15 cellular contexts compared by ENCODE assay signal in genomic region chr1:219544163-219544846, GRCh38.
DNase-seq lines count a peak whose midpoint lies in the region; ATAC-seq and TF ChIP-seq lines count a peak whose summit lies in the region.
"Had no signal": no experiment of that assay in that cellular context is flagged by ENCODE, and none has a peak within 500 bp of the region (broad histone marks: within the 10 kb centered on the region; RNA-seq: fewer than 3 reads in every experiment).

No MANE protein-coding gene starts in this region.

- POLR2A ChIA-PET in PC-3 (lab: Charles Lee; ENCODE audit: unreplicated experiment), result no interaction called here

- intact Hi-C loops in left ventricle myocardium inferior (cut with micrococcal nuclease), result no loop called here
- intact Hi-C loops in right cardiac atrium (cut with DNase I), result no loop called here
- intact Hi-C loops in PC-3 (cut with micrococcal nuclease), result no loop called here
- intact Hi-C loops in vagina (cut with DNase I), result no loop called here
- intact Hi-C loops in ascending aorta (cut with DNase I), result no loop called here

- no peak overlapping the region for H3K4me2 ChIP-seq in PC-3 (ENCODE audit: low read length)
- H3K4me2 ChIP-seq: BLaER1 had no signal

- no peak for DNase-seq in left ventricle myocardium inferior
- DNase-seq in right cardiac atrium, result no peak
- DNase-seq in PC-3, result peak; percentile 45
- peak; percentile 32 for DNase-seq in fibroblast of gingiva (ENCODE audit: low read depth)
- DNase-seq in vagina (ENCODE audit: extremely low spot score in 2 of 2), result no peak
- no peak for DNase-seq in activated T-cell treated with anti-CD3 and anti-CD28 coated beads, Interleukin-2, amount 50 U/mL, for 1 hour
- no peak for DNase-seq in ascending aorta (ENCODE audit: low spot score in 2 of 2)
- no peak for DNase-seq in DMS79 (lab: John Stamatoyannopoulos, UW)
- DNase-seq: activated CD4-positive, alpha-beta T cell treated with anti-CD3 and anti-CD28 coated beads, Interleukin-2, amount 10 ng/mL, durations not matched to agents 24 days and 14 days; activated T-cell treated with anti-CD3 and anti-CD28 coated beads, Interleukin-2, amount 50 U/mL, for 72 hours; stimulated activated CD4-positive, alpha-beta T cell treated with anti-CD3 and anti-CD28 coated beads, Interleukin-4, amount 100 ng/mL, for 4 hours; stimulated activated naive B cell treated with anti-CD40 and anti-IgM and Interleukin-4, amounts not matched to agents 10 μg/mL and 1 μg/mL and 100 μg/mL, for 72 hours had no signal

- BruUV-seq in PC-3 (replicated peaks; lab: Mats Ljungman, UMichigan), result no TSS peak

- no peaks in the 10 kb centered on the region for H4K20me1 ChIP-seq in PC-3 (ENCODE audit: low read length)
- H4K20me1 ChIP-seq: BLaER1 had no signal

- no peaks in the 10 kb centered on the region for H3K9me3 ChIP-seq in left ventricle myocardium inferior (replicated peaks)
- no peaks in the 10 kb centered on the region for H3K9me3 ChIP-seq in right cardiac atrium (ENCODE audit: control insufficient read depth, low read length)
- H3K9me3 ChIP-seq in PC-3 (ENCODE audit: low read length), result no peaks in the 10 kb centered on the region
- no peaks in the 10 kb centered on the region for H3K9me3 ChIP-seq in vagina
- H3K9me3 ChIP-seq in ascending aorta, result no peaks in the 10 kb centered on the region

- H3K9ac ChIP-seq in PC-3 (ENCODE audit: low read length), result no peak overlapping the region
- H3K9ac ChIP-seq: BLaER1 had no signal

- no peaks in the 10 kb centered on the region for H3K9me2 ChIP-seq in PC-3 (replicated peaks; ENCODE audit: low read length)

- no peak for ATAC-seq in right cardiac atrium
- peak; percentile 25 for ATAC-seq in PC-3
- ATAC-seq: activated T-cell treated with anti-CD3 and anti-CD28 coated beads, Interleukin-2, amount 50 U/mL, for 72 hours; stimulated activated naive B cell treated with anti-CD40 and anti-IgM and Interleukin-4, amounts not matched to agents 10 μg/mL and 1 μg/mL and 100 μg/mL, for 72 hours had no signal

- H3K4me3 ChIP-seq in left ventricle myocardium inferior, result no peak overlapping the region
- H3K4me3 ChIP-seq in right cardiac atrium (ENCODE audit: low read length), result no peak overlapping the region
- H3K4me3 ChIP-seq in PC-3 (ENCODE audit: low read length), result no peak overlapping the region
- no peak overlapping the region for H3K4me3 ChIP-seq in vagina
- no peak overlapping the region for H3K4me3 ChIP-seq in ascending aorta
- H3K4me3 ChIP-seq: BLaER1, coronary artery had no signal

- H3K27me3 ChIP-seq in left ventricle myocardium inferior (ENCODE audit: low read depth) (no peaks in the 10 kb centered on the region), right cardiac atrium (ENCODE audit: control insufficient read depth, insufficient read depth) (no peaks in the 10 kb centered on the region), PC-3 (ENCODE audit: low read length) (no peaks in the 10 kb centered on the region), vagina (no peaks in the 10 kb centered on the region), ascending aorta (no peaks in the 10 kb centered on the region)
- H3K27me3 ChIP-seq: BLaER1 had no signal

- WGBS in right cardiac atrium, result 70% methylated on average over 5 of the region's 5 CpGs

- H3K4me1 ChIP-seq in left ventricle myocardium inferior (no peaks in the 10 kb centered on the region), right cardiac atrium (ENCODE audit: control insufficient read depth, insufficient read depth, low read length) (no peaks in the 10 kb centered on the region), PC-3 (ENCODE audit: insufficient read depth, low read length) (peaks cover 16% of the 10 kb centered on the region), vagina (peaks cover 9% of the 10 kb centered on the region), ascending aorta (no peaks in the 10 kb centered on the region)

- no peak for TF ChIP-seq POLR2A in vagina (IDR thresholded peaks at IDR 0.05)

- peak; percentile 48 for TF ChIP-seq CTCF in left ventricle myocardium inferior (IDR thresholded peaks at IDR 0.05; ENCODE audit: borderline replicate concordance)
- peak; percentile 64 for TF ChIP-seq CTCF in PC-3 (conservative IDR thresholded peaks at IDR 0.05; ENCODE audit: low read depth, low read length)
- peak in 2 of 3 experiments; percentile 4 to 29 for TF ChIP-seq CTCF in vagina (IDR thresholded peaks at IDR 0.05)
- no peak for TF ChIP-seq CTCF in ascending aorta (IDR thresholded peaks at IDR 0.05)

- H3K27ac ChIP-seq in left ventricle myocardium inferior (replicated peaks) (no peak overlapping the region), right cardiac atrium (ENCODE audit: low read length) (no peak overlapping the region), PC-3 (ENCODE audit: low read length) (no peak overlapping the region), vagina (no peak overlapping the region), ascending aorta (no peak overlapping the region)
- H3K27ac ChIP-seq: BLaER1, coronary artery, HL-60 had no signal

- H3F3A ChIP-seq in PC-3 (ENCODE audit: low read length, unreplicated experiment), result no peaks in the 10 kb centered on the region

- no peak overlapping the region for H2AFZ ChIP-seq in PC-3 (ENCODE audit: low read length)

- no peaks in the 10 kb centered on the region for H3K79me2 ChIP-seq in PC-3 (ENCODE audit: low read length)

- H3K36me3 ChIP-seq in left ventricle myocardium inferior (no peaks in the 10 kb centered on the region), PC-3 (ENCODE audit: low read depth, low read length) (no peaks in the 10 kb centered on the region), vagina (no peaks in the 10 kb centered on the region), ascending aorta (no peaks in the 10 kb centered on the region)
- H3K36me3 ChIP-seq: BLaER1 had no signal

- CTCF ChIA-PET in PC-3 (lab: Charles Lee), result no interaction called here

Comparison
In these comparisons a context has a peak if more than half of its experiments do, and no peak if none do; other contexts are left out.
1. DNase-seq: peak in PC-3 (single experiment) and fibroblast of gingiva (single experiment); none in left ventricle myocardium inferior (single experiment), right cardiac atrium (0 of 3), vagina (0 of 2), activated T-cell treated with anti-CD3 and anti-CD28 coated beads, Interleukin-2, amount 50 U/mL, for 1 hour (single experiment), ascending aorta (0 of 2) and DMS79 (single experiment).
2. CTCF ChIP-seq: peak in left ventricle myocardium inferior (single experiment), PC-3 (single experiment) and vagina (2 of 3); none in ascending aorta (0 of 3).